8 cellular contexts compared by ENCODE assay signal in genomic region chr11:63738720-63739360, GRCh38. TPM values are rescaled to one million over a fixed set of nuclear protein-coding genes. Genes with fewer than 3 reads are reported as not detected.
DNase-seq lines count a peak whose midpoint lies in the region; ATAC-seq, FAIRE-seq and TF ChIP-seq lines count a peak whose summit lies in the region.

No MANE protein-coding gene starts in this region.

- peak; percentile 52 to 59 for ATAC-seq in right cardiac atrium
- no peak for ATAC-seq in HG02885 (IDR thresholded peaks at IDR 0.05; ENCODE audit: poor library complexity, unreplicated experiment)

- 16 to 18% (median 18%) methylated on average over 8 of the region's 8 CpGs for WGBS in adrenal gland, 4 donors
- WGBS in right cardiac atrium = 18% methylated on average over 8 of the region's 8 CpGs

- H3K4me1 ChIP-seq in adrenal gland (replicated peaks in 1 of 2) (peaks cover 0 to 5% of the 10 kb centered on the region in 2 donors), right cardiac atrium (ENCODE audit: control insufficient read depth, insufficient read depth, low read length) (peaks cover 1% of the 10 kb centered on the region), skeletal muscle satellite cell (ENCODE audit: control insufficient read depth, insufficient read depth, low read length) (no peaks in the 10 kb centered on the region)

- FAIRE-seq in G401.6 (lab: Jason Lieb, UNC) = peak; percentile 97

- no peak overlapping the region for H3K9ac ChIP-seq in skeletal muscle satellite cell (ENCODE audit: low read depth, low read length)

- intact Hi-C loops in adrenal gland (cut with DNase I) = loop anchor here (5.0 to 10.0 kb wide), 4 partner anchors 54 to 262 kb away; partner anchors contain the start of gene RTN3 (in 1 of the 2)
- intact Hi-C loops in right cardiac atrium (cut with DNase I) = loop anchor here (10.0 kb wide), 3 partner anchors 94 to 264 kb away; no protein-coding TSS in a partner anchor

- H3K27me3 ChIP-seq in adrenal gland = no peaks in the 10 kb centered on the region
- no peaks in the 10 kb centered on the region for H3K27me3 ChIP-seq in right cardiac atrium (ENCODE audit: control insufficient read depth, insufficient read depth)
- no peaks in the 10 kb centered on the region for H3K27me3 ChIP-seq in skeletal muscle satellite cell (ENCODE audit: control insufficient read depth, insufficient read depth, low read length)

- TF ChIP-seq CTCF in adrenal gland (IDR thresholded peaks at IDR 0.05) = peak; percentile 80 to 99 (median 90)

- H3K36me3 ChIP-seq in adrenal gland (replicated peaks in 1 of 2) (no peaks in the 10 kb centered on the region), skeletal muscle satellite cell (ENCODE audit: insufficient read depth, low read length) (no peaks in the 10 kb centered on the region)

- H3K4me3 ChIP-seq in adrenal gland = no peak overlapping the region
- H3K4me3 ChIP-seq in right cardiac atrium (ENCODE audit: low read length) = no peak overlapping the region
- H3K4me3 ChIP-seq in skeletal muscle satellite cell (ENCODE audit: low read length) = no peak overlapping the region

- TF ChIP-seq POLR2A in adrenal gland (IDR thresholded peaks at IDR 0.05) = no peak

- H3K27ac ChIP-seq in adrenal gland (no peak overlapping the region), right cardiac atrium (ENCODE audit: low read length) (no peak overlapping the region)

- DNase-seq in NCI-H1092 (lab: John Stamatoyannopoulos, UW) = peak; percentile 62
- DNase-seq in SW480 (ENCODE audit: low spot score) = peak; percentile 77
- peak; percentile 61 to 92 (median 79) for DNase-seq in adrenal gland
- peak; percentile 68 to 90 (median 71) for DNase-seq in right cardiac atrium
- no peak for DNase-seq in GM19240 (ENCODE audit: insufficient read length, low spot score)

- H3K9me3 ChIP-seq in adrenal gland (replicated peaks in 1 of 3) = no peaks in the 10 kb centered on the region
- H3K9me3 ChIP-seq in right cardiac atrium (ENCODE audit: control insufficient read depth, low read length) = no peaks in the 10 kb centered on the region
- no peaks in the 10 kb centered on the region for H3K9me3 ChIP-seq in skeletal muscle satellite cell (replicated peaks; ENCODE audit: low read length)

- peak overlapping the region; percentile 58 for H3K4me2 ChIP-seq in skeletal muscle satellite cell (ENCODE audit: low read length)

RNA-seq across cellular contexts. Expression of gene ZFTA, which starts 29.7 kb away (rescaled TPM):
- total RNA-seq in adrenal gland (10 to 100 TPM in 7 of 8 donors, 1 to 10 TPM in 1; 8.1 to 20.2 (median 15.4) TPM), right cardiac atrium (10 to 100 TPM; 13.9 to 17.7 (median 15.4) TPM)
- polyA plus RNA-seq in adrenal gland (10 to 100 TPM in 2 of 3 donors, 1 to 10 TPM in 1; 3.6 to 15.9 (median 10.3) TPM), right cardiac atrium (7.9 TPM)
- total RNA-seq in skeletal muscle satellite cell (2012; rRNA removed) = 13.4 and 15.3 TPM in 2 replicates

RNA-seq across cellular contexts. Expression of gene RTN3, which starts 57.5 kb away (rescaled TPM):
- 100 to 1,000 TPM in 4 of 8 donors, 10 to 100 TPM in 4; 76.7 to 174 (median 106) TPM for total RNA-seq in adrenal gland
- 100 to 1,000 TPM in 1 of 3 donors, 10 to 100 TPM in 2; 42.5 to 117 (median 83.2) TPM for polyA plus RNA-seq in adrenal gland
- total RNA-seq in right cardiac atrium = 10 to 100 TPM; 50.1 to 67.6 (median 62.1) TPM
- polyA plus RNA-seq in right cardiac atrium = 58.4 TPM
- total RNA-seq in skeletal muscle satellite cell (2012; rRNA removed) = 57.9 and 63.1 TPM in 2 replicates
